19 cellular contexts compared by ENCODE assay signal in the genomic region with DNA sequence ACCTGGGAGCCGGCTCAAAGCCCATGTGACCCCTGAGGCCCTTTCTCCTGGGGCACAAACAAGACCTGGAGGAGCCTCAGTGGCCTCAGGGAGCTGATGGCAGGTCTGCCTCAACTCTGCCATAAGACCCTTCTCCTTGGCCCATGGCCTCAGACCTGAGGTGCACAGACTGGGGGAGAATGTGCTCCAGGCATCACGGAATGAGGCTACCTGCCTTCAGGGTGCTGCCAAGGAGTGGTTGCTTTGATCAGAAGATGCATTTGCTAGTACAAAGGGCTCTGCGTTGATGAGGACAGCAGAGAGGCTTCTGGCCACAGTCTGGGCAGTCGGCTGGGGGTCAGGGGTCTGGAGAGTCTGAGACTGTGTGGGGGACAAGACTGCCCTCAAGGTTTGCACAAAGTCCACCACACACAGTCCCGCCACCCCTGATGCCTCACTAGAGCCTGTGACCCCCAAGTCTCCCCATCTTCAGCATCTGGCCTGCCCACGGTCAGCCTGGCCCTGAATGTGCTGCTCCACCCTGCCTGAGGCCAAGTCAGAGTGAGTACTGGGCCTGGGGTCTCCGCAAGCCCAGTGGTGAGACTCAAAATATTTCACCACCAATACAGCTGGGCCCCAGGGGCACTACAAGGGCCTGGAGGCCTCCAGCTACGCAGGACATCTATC. TPM values are rescaled to one million over a fixed set of nuclear protein-coding genes. Genes with fewer than 3 reads are reported as not detected.
"Had no signal": no experiment of that assay in that cellular context is flagged by ENCODE, and none has a peak within 500 bp of the region (broad histone marks: within the 10 kb centered on the region; RNA-seq: fewer than 3 reads in every experiment).

No MANE protein-coding gene starts in this region.

- H3K9me3 Mint-ChIP-seq: immature natural killer cell, memory B cell, nephron progenitor cell had no signal

- DNase-seq: activated CD4-positive, CD25-positive, alpha-beta regulatory T cell treated with anti-CD3 and anti-CD28 coated beads, Interleukin-2, amount 50 U/mL, for 72 hours; activated gamma-delta T cell; activated T-cell treated with anti-CD3 and anti-CD28 coated beads, Interleukin-2, amount 50 U/mL, for 1 hour; amygdala; cerebellar nuclear complex; dermis blood vessel endothelial cell; erythroblast; hypothalamus; immature natural killer cell; left colon; nephron progenitor cell; retina; stomach had no signal

- H3K27me3 Mint-ChIP-seq: activated naive CD8-positive, alpha-beta T cell had no signal

- H3K27ac ChIP-seq: parathyroid adenoma, stomach, thoracic aorta had no signal

- H3K4me3 Mint-ChIP-seq: activated naive CD8-positive, alpha-beta T cell; brain; immature natural killer cell; memory B cell; nephron progenitor cell had no signal

- H3K27ac Mint-ChIP-seq: activated naive CD8-positive, alpha-beta T cell; brain; immature natural killer cell; memory B cell; nephron progenitor cell had no signal

- H3K4me1 Mint-ChIP-seq: immature natural killer cell, memory B cell had no signal

- H3K27me3 ChIP-seq: stomach had no signal

- H3K36me3 Mint-ChIP-seq: activated naive CD8-positive, alpha-beta T cell; brain; immature natural killer cell; memory B cell had no signal

- H3K4me3 ChIP-seq: stomach, thoracic aorta had no signal

- H3K4me1 ChIP-seq: parathyroid adenoma, stomach had no signal

- H3K9me3 ChIP-seq: stomach, thoracic aorta had no signal

RNA-seq across cellular contexts. Expression of gene ALDH1L1, which starts 26.6 kb away (rescaled TPM):
- total RNA-seq: dermis blood vessel endothelial cell; T-helper 2 cell treated with Interferon-gamma antibody and Interleukin-4, amounts not matched to agents 100 ng/mL and 5 ng/mL, for 36 hours had no signal
- polyA plus RNA-seq: immature natural killer cell had no signal
